ENCODE assay signal across 1 cellular context in the genomic region with DNA sequence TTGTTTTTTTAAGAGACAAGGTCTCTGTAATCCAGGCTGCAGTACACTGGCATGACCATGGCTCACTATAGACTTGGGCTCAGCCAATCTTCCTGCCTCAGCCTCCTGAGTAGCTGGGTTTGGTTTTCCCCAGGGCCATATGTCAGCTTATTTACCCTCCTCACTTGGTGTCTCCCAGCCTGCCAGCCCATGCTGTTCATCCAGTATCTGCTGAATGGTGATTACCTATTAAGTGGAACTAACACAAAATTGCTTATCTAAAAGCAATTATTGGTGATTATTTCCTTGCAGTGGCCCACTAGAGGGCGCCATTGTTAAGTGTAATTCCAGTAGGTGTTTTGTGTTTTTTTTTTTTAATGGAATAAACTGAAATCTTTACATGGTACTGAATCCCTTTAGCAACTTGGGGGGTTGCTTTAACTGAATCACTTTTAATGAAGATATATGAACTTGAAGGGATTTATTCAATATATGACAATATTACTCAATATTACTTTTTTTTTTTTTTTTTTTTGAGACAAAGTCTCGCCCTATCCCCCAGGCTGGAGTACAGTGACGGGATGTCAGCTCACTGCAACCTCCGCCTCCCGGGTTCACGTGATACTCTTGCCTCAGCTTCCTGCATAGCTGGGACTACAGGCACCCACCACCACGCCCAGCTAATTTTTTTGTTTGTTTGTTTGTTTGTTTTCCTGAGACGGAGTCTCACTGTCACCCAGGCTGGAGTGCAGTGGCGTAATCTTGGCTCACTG.
TF ChIP-seq lines count a peak whose summit lies in the region.

No MANE protein-coding gene starts in this region.

TF ChIP-seq in HCT116, 20 proteins besides CTCF, POLR2A, EP300 and RAD21:
- TF ChIP-seq, protein P1, sequence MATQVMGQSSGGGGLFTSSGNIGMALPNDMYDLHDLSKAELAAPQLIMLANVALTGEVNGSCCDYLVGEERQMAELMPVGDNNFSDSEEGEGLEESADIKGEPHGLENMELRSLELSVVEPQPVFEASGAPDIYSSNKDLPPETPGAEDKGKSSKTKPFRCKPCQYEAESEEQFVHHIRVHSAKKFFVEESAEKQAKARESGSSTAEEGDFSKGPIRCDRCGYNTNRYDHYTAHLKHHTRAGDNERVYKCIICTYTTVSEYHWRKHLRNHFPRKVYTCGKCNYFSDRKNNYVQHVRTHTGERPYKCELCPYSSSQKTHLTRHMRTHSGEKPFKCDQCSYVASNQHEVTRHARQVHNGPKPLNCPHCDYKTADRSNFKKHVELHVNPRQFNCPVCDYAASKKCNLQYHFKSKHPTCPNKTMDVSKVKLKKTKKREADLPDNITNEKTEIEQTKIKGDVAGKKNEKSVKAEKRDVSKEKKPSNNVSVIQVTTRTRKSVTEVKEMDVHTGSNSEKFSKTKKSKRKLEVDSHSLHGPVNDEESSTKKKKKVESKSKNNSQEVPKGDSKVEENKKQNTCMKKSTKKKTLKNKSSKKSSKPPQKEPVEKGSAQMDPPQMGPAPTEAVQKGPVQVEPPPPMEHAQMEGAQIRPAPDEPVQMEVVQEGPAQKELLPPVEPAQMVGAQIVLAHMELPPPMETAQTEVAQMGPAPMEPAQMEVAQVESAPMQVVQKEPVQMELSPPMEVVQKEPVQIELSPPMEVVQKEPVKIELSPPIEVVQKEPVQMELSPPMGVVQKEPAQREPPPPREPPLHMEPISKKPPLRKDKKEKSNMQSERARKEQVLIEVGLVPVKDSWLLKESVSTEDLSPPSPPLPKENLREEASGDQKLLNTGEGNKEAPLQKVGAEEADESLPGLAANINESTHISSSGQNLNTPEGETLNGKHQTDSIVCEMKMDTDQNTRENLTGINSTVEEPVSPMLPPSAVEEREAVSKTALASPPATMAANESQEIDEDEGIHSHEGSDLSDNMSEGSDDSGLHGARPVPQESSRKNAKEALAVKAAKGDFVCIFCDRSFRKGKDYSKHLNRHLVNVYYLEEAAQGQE (IDR thresholded peaks at IDR 0.05; ENCODE audit: low read depth), result no peak
- TF ChIP-seq CEBPB (IDR thresholded peaks at IDR 0.05; ENCODE audit: low read depth), result no peak
- TF ChIP-seq EZH2phosphoT487 (IDR thresholded peaks at IDR 0.05; ENCODE audit: borderline replicate concordance), result no peak
- TF ChIP-seq EZH2 (IDR thresholded peaks at IDR 0.05), result no peak
- TF ChIP-seq SP1 (IDR thresholded peaks at IDR 0.05; ENCODE audit: low read depth), result no peak
- TF ChIP-seq FOSL1 (IDR thresholded peaks at IDR 0.05; ENCODE audit: low read depth), result no peak
- TF ChIP-seq JUND (IDR thresholded peaks at IDR 0.05), result no peak
- TF ChIP-seq, protein P2, sequence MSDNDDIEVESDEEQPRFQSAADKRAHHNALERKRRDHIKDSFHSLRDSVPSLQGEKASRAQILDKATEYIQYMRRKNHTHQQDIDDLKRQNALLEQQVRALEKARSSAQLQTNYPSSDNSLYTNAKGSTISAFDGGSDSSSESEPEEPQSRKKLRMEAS (IDR thresholded peaks at IDR 0.05), result no peak
- TF ChIP-seq SIN3A (IDR thresholded peaks at IDR 0.05; ENCODE audit: low read depth), result no peak
- no peak for TF ChIP-seq EGR1 (IDR thresholded peaks at IDR 0.05; ENCODE audit: low read depth)
- TF ChIP-seq CBX3 (IDR thresholded peaks at IDR 0.05; ENCODE audit: low read depth), result no peak
- TF ChIP-seq ZFX (IDR thresholded peaks at IDR 0.05), result no peak
- no peak for TF ChIP-seq POLR2AphosphoS5 (IDR thresholded peaks at IDR 0.05; ENCODE audit: low read depth, low read length)
TF ChIP-seq in HCT116: peak in this region for 0.
